17 cellular contexts compared by ENCODE assay signal in the genomic region with DNA sequence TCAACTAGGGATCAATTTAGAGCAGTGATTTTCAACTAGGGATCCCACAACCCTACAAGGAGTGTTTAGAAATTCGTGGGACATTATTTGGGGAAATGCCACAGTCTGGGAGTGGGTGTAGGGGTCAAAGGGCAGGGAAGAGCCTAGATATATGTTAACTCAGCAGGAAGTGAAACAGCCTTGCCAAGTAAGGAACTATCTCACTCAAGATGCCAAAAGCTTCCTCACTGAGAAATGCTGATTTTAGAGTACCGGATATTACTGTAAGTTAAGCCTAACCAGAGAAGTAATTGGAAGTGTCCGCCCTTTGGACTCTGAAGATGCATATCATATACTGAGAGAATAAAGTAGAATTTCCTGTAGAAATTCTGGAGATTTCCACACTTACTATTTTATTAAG.
"Had no signal": no experiment of that assay in that cellular context is flagged by ENCODE, and none has a peak within 500 bp of the region (broad histone marks: within the 10 kb centered on the region; RNA-seq: fewer than 3 reads in every experiment).

No MANE protein-coding gene starts in this region.

- H3K36me3 ChIP-seq: neural progenitor cell, ovary, tibial artery, uterus, WERI-Rb-1 had no signal

- H3K27ac ChIP-seq: neural progenitor cell, ovary, uterus, WERI-Rb-1 had no signal

- H3K4me3 ChIP-seq: neural progenitor cell, ovary, tibial artery, uterus had no signal

- H3K9me3 Mint-ChIP-seq: stimulated activated memory B cell treated with anti-CD40 and anti-IgM and Interleukin-4, amounts not matched to agents 10 μg/mL and 1 μg/mL and 100 μg/mL, for 72 hours; T-cell had no signal

- H3K4me3 Mint-ChIP-seq: neural progenitor cell; stimulated activated memory B cell treated with anti-CD40 and anti-IgM and Interleukin-4, amounts not matched to agents 10 μg/mL and 1 μg/mL and 100 μg/mL, for 72 hours; T-cell had no signal

- H3K27me3 ChIP-seq: neural progenitor cell, ovary, tibial artery, uterus had no signal

- H3K9me3 ChIP-seq: ovary, tibial artery, uterus had no signal

- H3K36me3 Mint-ChIP-seq: stimulated activated memory B cell treated with anti-CD40 and anti-IgM and Interleukin-4, amounts not matched to agents 10 μg/mL and 1 μg/mL and 100 μg/mL, for 72 hours; T-cell had no signal

- H3K27me3 Mint-ChIP-seq: stimulated activated memory B cell treated with anti-CD40 and anti-IgM and Interleukin-4, amounts not matched to agents 10 μg/mL and 1 μg/mL and 100 μg/mL, for 72 hours; T-cell had no signal

- H3K27ac Mint-ChIP-seq: neural progenitor cell; stimulated activated memory B cell treated with anti-CD40 and anti-IgM and Interleukin-4, amounts not matched to agents 10 μg/mL and 1 μg/mL and 100 μg/mL, for 72 hours; T-cell had no signal

- DNase-seq: activated CD4-positive, alpha-beta T cell treated with anti-CD3 and anti-CD28 coated beads, Interleukin-2, amount 50 U/mL, for 48 hours; activated T-cell treated with anti-CD3 and anti-CD28 coated beads, Interleukin-2, amount 50 U/mL, for 1 hour; amniotic stem cell; caudate nucleus; midbrain; ovary; stimulated activated CD4-positive, alpha-beta T cell treated with anti-CD3 and anti-CD28 coated beads, Interleukin-2, amount 100 ng/mL, for 48 hours; T-cell; T-helper 9 cell; tibial artery; uterus; WERI-Rb-1 had no signal

- FAIRE-seq: colon, endometrium, keratinocyte had no signal

- H3K4me1 ChIP-seq: neural progenitor cell, uterus had no signal

- ATAC-seq: T-cell had no signal
